In genomic region chr6:35973670-35974222, GRCh38 we compare ENCODE assay signal across 11 cellular contexts. TPM values are rescaled to one million over a fixed set of nuclear protein-coding genes. Genes with fewer than 3 reads are reported as not detected.
DNase-seq lines count a peak whose midpoint lies in the region; ATAC-seq, FAIRE-seq and TF ChIP-seq lines count a peak whose summit lies in the region.
"Had no signal": no experiment of that assay in that cellular context is flagged by ENCODE, and none has a peak within 500 bp of the region (broad histone marks: within the 10 kb centered on the region; RNA-seq: fewer than 3 reads in every experiment).

No MANE protein-coding gene starts in this region.

- no peak for TF ChIP-seq CTCF in left ventricle myocardium inferior (IDR thresholded peaks at IDR 0.05; ENCODE audit: borderline replicate concordance)
- no peak for TF ChIP-seq CTCF in stomach (IDR thresholded peaks at IDR 0.05)

- WGBS in stomach, 5 donors, result 62 to 75% (median 64%) methylated on average over 9 of the region's 9 CpGs

- no peak overlapping the region for H3K4me3 Mint-ChIP-seq in activated T-helper 1 cell treated with anti-CD3 and anti-CD28 coated beads, Interleukin-12 subunit alpha, Interleukin-12 subunit beta, Interleukin-2, Interleukin-4 antibody, amounts not matched to agents 30 ng/mL and 10 ng/mL and 1 ng/mL, durations not matched to agents 14 hours and 24 hours and 36 hours
- H3K4me3 Mint-ChIP-seq: CD4-positive, alpha-beta memory T cell had no signal

- no peaks in the 10 kb centered on the region for H3K4me1 ChIP-seq in left ventricle myocardium inferior
- peaks cover 0 to 4% (median 0%) of the 10 kb centered on the region in 4 donors for H3K4me1 ChIP-seq in stomach

- H3K9me3 Mint-ChIP-seq in activated T-helper 1 cell treated with anti-CD3 and anti-CD28 coated beads, Interleukin-12 subunit alpha, Interleukin-12 subunit beta, Interleukin-2, Interleukin-4 antibody, amounts not matched to agents 30 ng/mL and 10 ng/mL and 1 ng/mL, durations not matched to agents 14 hours and 24 hours and 36 hours, result no peaks in the 10 kb centered on the region
- H3K9me3 Mint-ChIP-seq: CD4-positive, alpha-beta memory T cell had no signal

- H3K4me3 ChIP-seq in left ventricle myocardium inferior (no peak overlapping the region), stomach (no peak overlapping the region)

- DNase-seq in Right ventricle myocardium superior (no peak), left ventricle myocardium inferior (no peak), stomach (peak; percentile 31), HUDEP-2 (lab: John Stamatoyannopoulos, UW; ENCODE audit: unreplicated experiment in 76 of 76) (no peak), urothelium cell line (ENCODE audit: low spot score) (no peak), NCI-H1105 treated with DMSO at 0.1 percent for 48 hours (lab: John Stamatoyannopoulos, UW) (no peak)
- DNase-seq in activated T-helper 1 cell treated with anti-CD3 and anti-CD28 coated beads, Interleukin-12 subunit alpha, Interleukin-12 subunit beta, Interleukin-2, Interleukin-4 antibody, amounts not matched to agents 30 ng/mL and 10 ng/mL and 1 ng/mL, durations not matched to agents 14 hours and 24 hours and 36 hours (ENCODE audit: low spot score), result peak; percentile 2
- DNase-seq: CD4-positive, alpha-beta memory T cell; central memory CD4-positive, alpha-beta T cell had no signal

- no peak overlapping the region for H3K27ac Mint-ChIP-seq in activated T-helper 1 cell treated with anti-CD3 and anti-CD28 coated beads, Interleukin-12 subunit alpha, Interleukin-12 subunit beta, Interleukin-2, Interleukin-4 antibody, amounts not matched to agents 30 ng/mL and 10 ng/mL and 1 ng/mL, durations not matched to agents 14 hours and 24 hours and 36 hours

- no peaks in the 10 kb centered on the region for H3K36me3 Mint-ChIP-seq in activated T-helper 1 cell treated with anti-CD3 and anti-CD28 coated beads, Interleukin-12 subunit alpha, Interleukin-12 subunit beta, Interleukin-2, Interleukin-4 antibody, amounts not matched to agents 30 ng/mL and 10 ng/mL and 1 ng/mL, durations not matched to agents 14 hours and 24 hours and 36 hours (ENCODE audit: low read depth)
- H3K36me3 Mint-ChIP-seq: CD4-positive, alpha-beta memory T cell had no signal

- intact Hi-C loops in Right ventricle myocardium superior (cut with DNase I) (no loop called here), left ventricle myocardium inferior (cut with micrococcal nuclease) (no loop called here), stomach (cut with DNase I; ENCODE audit: low total_unique reads) (no loop called here)
- intact Hi-C loops in activated T-helper 1 cell treated with anti-CD3 and anti-CD28 coated beads, Interleukin-12 subunit alpha, Interleukin-12 subunit beta, Interleukin-2, Interleukin-4 antibody, amounts not matched to agents 30 ng/mL and 10 ng/mL and 1 ng/mL, durations not matched to agents 14 hours and 24 hours and 36 hours (cut with micrococcal nuclease), result no loop called here

- no peak for TF ChIP-seq EP300 in stomach (IDR thresholded peaks at IDR 0.05)

- no peaks in the 10 kb centered on the region for H3K9me3 ChIP-seq in left ventricle myocardium inferior (replicated peaks)
- no peaks in the 10 kb centered on the region for H3K9me3 ChIP-seq in stomach

- H3K27ac ChIP-seq in left ventricle myocardium inferior (replicated peaks), result no peak overlapping the region
- H3K27ac ChIP-seq in stomach, result peak overlapping the region in 4 of 5 donors; percentile 17 to 33 (median 20)

- H3K4me1 Mint-ChIP-seq in activated T-helper 1 cell treated with anti-CD3 and anti-CD28 coated beads, Interleukin-12 subunit alpha, Interleukin-12 subunit beta, Interleukin-2, Interleukin-4 antibody, amounts not matched to agents 30 ng/mL and 10 ng/mL and 1 ng/mL, durations not matched to agents 14 hours and 24 hours and 36 hours (ENCODE audit: low read depth), result peaks cover 14% of the 10 kb centered on the region

- ATAC-seq in Right ventricle myocardium superior (ENCODE audit: poor library complexity) (peak; percentile 48), HG03103 (IDR thresholded peaks at IDR 0.05; ENCODE audit: low read depth, unreplicated experiment) (peak; percentile 70)

- FAIRE-seq in urothelium cell line (lab: Jason Lieb, UNC), result no peak

- peaks cover 5% of the 10 kb centered on the region for H3K27me3 Mint-ChIP-seq in activated T-helper 1 cell treated with anti-CD3 and anti-CD28 coated beads, Interleukin-12 subunit alpha, Interleukin-12 subunit beta, Interleukin-2, Interleukin-4 antibody, amounts not matched to agents 30 ng/mL and 10 ng/mL and 1 ng/mL, durations not matched to agents 14 hours and 24 hours and 36 hours (ENCODE audit: insufficient read depth)
- H3K27me3 Mint-ChIP-seq: CD4-positive, alpha-beta memory T cell had no signal

- no peaks in the 10 kb centered on the region for H3K36me3 ChIP-seq in left ventricle myocardium inferior
- H3K36me3 ChIP-seq in stomach, result no peaks in the 10 kb centered on the region

- H3K27me3 ChIP-seq in left ventricle myocardium inferior (ENCODE audit: low read depth), result no peaks in the 10 kb centered on the region
- no peaks in the 10 kb centered on the region for H3K27me3 ChIP-seq in stomach

- no peak for TF ChIP-seq POLR2A in stomach (IDR thresholded peaks at IDR 0.05)

RNA-seq across cellular contexts. Expression of gene SLC26A8, which starts 50.7 kb away (rescaled TPM):
- total RNA-seq in Right ventricle myocardium superior (not detected), left ventricle myocardium inferior (not detected), stomach (under 1 TPM in 2 of 5 donors, not detected in 3; 0.14 to 0.58 TPM)
- total RNA-seq in activated T-helper 1 cell treated with anti-CD3 and anti-CD28 coated beads, Interleukin-12 subunit alpha, Interleukin-12 subunit beta, Interleukin-2, Interleukin-4 antibody, amounts not matched to agents 30 ng/mL and 10 ng/mL and 1 ng/mL, durations not matched to agents 14 hours and 24 hours and 36 hours, result not detected in 2 replicates
- under 1 TPM in 2 of 3 donors, not detected in 1; 0.12 to 0.15 TPM for polyA plus RNA-seq in stomach
- total RNA-seq: SK-MEL-5 had no signal
- polyA plus RNA-seq: CD4-positive, alpha-beta memory T cell had no signal

RNA-seq across cellular contexts. Expression of gene SRPK1, which starts 52.8 kb away (rescaled TPM):
- total RNA-seq in Right ventricle myocardium superior (22.1 TPM), left ventricle myocardium inferior (18.4 TPM), stomach (100 to 1,000 TPM in 2 of 5 donors, 10 to 100 TPM in 3; 17.0 to 204 (median 92.3) TPM)
- 149 and 182 TPM in 2 replicates for total RNA-seq in activated T-helper 1 cell treated with anti-CD3 and anti-CD28 coated beads, Interleukin-12 subunit alpha, Interleukin-12 subunit beta, Interleukin-2, Interleukin-4 antibody, amounts not matched to agents 30 ng/mL and 10 ng/mL and 1 ng/mL, durations not matched to agents 14 hours and 24 hours and 36 hours
- polyA plus RNA-seq in stomach, result 10 to 100 TPM; 10.7 to 20.5 (median 13.9) TPM

RNA-seq across cellular contexts. Expression of gene MAPK14, which starts 53.9 kb away (rescaled TPM):
- total RNA-seq in Right ventricle myocardium superior (29.3 TPM), left ventricle myocardium inferior (24.5 TPM), stomach (100 to 1,000 TPM in 2 of 5 donors, 10 to 100 TPM in 3; 35.6 to 297 (median 57.2) TPM)
- total RNA-seq in activated T-helper 1 cell treated with anti-CD3 and anti-CD28 coated beads, Interleukin-12 subunit alpha, Interleukin-12 subunit beta, Interleukin-2, Interleukin-4 antibody, amounts not matched to agents 30 ng/mL and 10 ng/mL and 1 ng/mL, durations not matched to agents 14 hours and 24 hours and 36 hours, result 41.3 and 49.7 TPM in 2 replicates
- polyA plus RNA-seq in stomach, result 10 to 100 TPM; 12.3 to 26.1 (median 13.9) TPM

Comparison
In these comparisons a context has a peak if more than half of its experiments do, and no peak if none do; other contexts are left out.
1. DNase-seq: peak in activated T-helper 1 cell treated with anti-CD3 and anti-CD28 coated beads, Interleukin-12 subunit alpha, Interleukin-12 subunit beta, Interleukin-2, Interleukin-4 antibody, amounts not matched to agents 30 ng/mL and 10 ng/mL and 1 ng/mL, durations not matched to agents 14 hours and 24 hours and 36 hours (single experiment) and stomach (single experiment); none in Right ventricle myocardium superior (single experiment), left ventricle myocardium inferior (single experiment), HUDEP-2 (0 of 76), urothelium cell line (single experiment) and NCI-H1105 treated with DMSO at 0.1 percent for 48 hours (single experiment).